In genomic region chr1:12245733-12246132, GRCh38 we compare ENCODE assay signal across 28 cellular contexts. TPM values are rescaled to one million over a fixed set of nuclear protein-coding genes. Genes with fewer than 3 reads are reported as not detected.
DNase-seq lines count a peak whose midpoint lies in the region; ATAC-seq, FAIRE-seq and TF ChIP-seq lines count a peak whose summit lies in the region.
"Had no signal": no experiment of that assay in that cellular context is flagged by ENCODE, and none has a peak within 500 bp of the region (broad histone marks: within the 10 kb centered on the region; RNA-seq: fewer than 3 reads in every experiment).

No MANE protein-coding gene starts in this region.

- H3K9me3 ChIP-seq in A549, result no peaks in the 10 kb centered on the region
- no peaks in the 10 kb centered on the region for H3K9me3 ChIP-seq in IMR-90 (ENCODE audit: control insufficient read depth, insufficient read depth, low read length)
- H3K9me3 ChIP-seq in esophagus squamous epithelium, result no peaks in the 10 kb centered on the region
- H3K9me3 ChIP-seq in thoracic aorta, result no peaks in the 10 kb centered on the region
- H3K9me3 ChIP-seq in hepatocyte (ENCODE audit: low read depth), result no peaks in the 10 kb centered on the region
- H3K9me3 ChIP-seq in neural progenitor cell (ENCODE audit: low read depth), result no peaks in the 10 kb centered on the region
- H3K9me3 ChIP-seq: Caco-2 had no signal

- CTCF ChIA-PET in A549 (lab: Yijun Ruan, JAX), result no interaction called here
- CTCF ChIA-PET in IMR-90 (lab: Yijun Ruan, JAX), result no interaction called here

- no peak overlapping the region for H3K4ac ChIP-seq in IMR-90 (ENCODE audit: low read depth, low read length)

- H4K91ac ChIP-seq in IMR-90 (ENCODE audit: insufficient read depth, low read depth, low read length), result no peak overlapping the region

- H3K9ac ChIP-seq in IMR-90 (ENCODE audit: low read depth, low read length) (no peak overlapping the region), neural progenitor cell (no peak overlapping the region)

- no peak overlapping the region for H3K14ac ChIP-seq in IMR-90 (replicated peaks; ENCODE audit: low read depth, low read length)

- TF ChIP-seq POLR2A in A549 (IDR thresholded peaks at IDR 0.05; ENCODE audit: low read length), result no peak
- no peak for TF ChIP-seq POLR2A in IMR-90 (IDR thresholded peaks at IDR 0.05; ENCODE audit: low read depth, low read length)
- no peak for TF ChIP-seq POLR2A in esophagus squamous epithelium (IDR thresholded peaks at IDR 0.05)

- H3K4me1 ChIP-seq in A549 (no peaks in the 10 kb centered on the region), IMR-90 (ENCODE audit: control insufficient read depth, insufficient read depth, low read length) (no peaks in the 10 kb centered on the region), esophagus squamous epithelium (peaks cover 0 to 34% (median 10%) of the 10 kb centered on the region in 3 donors), thoracic aorta (ENCODE audit: control insufficient read depth in 1 of 2, low read depth in 2 of 2) (peaks cover 4 to 19% of the 10 kb centered on the region in 2 donors), hepatocyte (ENCODE audit: insufficient read depth) (no peaks in the 10 kb centered on the region), neural progenitor cell (no peaks in the 10 kb centered on the region)
- H3K4me1 ChIP-seq: Caco-2 had no signal

- intact Hi-C loops in IMR-90 (cut with micrococcal nuclease), result no loop called here
- intact Hi-C loops in esophagus squamous epithelium (cut with DNase I), result no loop called here

- H3K27me3 Mint-ChIP-seq in neural progenitor cell (ENCODE audit: insufficient read depth, low read depth), result peaks cover 2% of the 10 kb centered on the region
- H3K27me3 Mint-ChIP-seq: B cell, IgD-negative memory B cell had no signal

- H2BK15ac ChIP-seq in IMR-90 (ENCODE audit: low read depth, low read length), result no peak overlapping the region

- H3K4me3 Mint-ChIP-seq in neural progenitor cell, result no peak overlapping the region
- H3K4me3 Mint-ChIP-seq: B cell; CD8-positive, alpha-beta T cell; IgD-negative memory B cell had no signal

- DNase-seq in A549 (ENCODE audit: low read depth in 1 of 2, low spot score in 1 of 2) (no peak), IMR-90 (no peak), esophagus squamous epithelium (lab: John Stamatoyannopoulos, UW) (no peak), thoracic aorta (ENCODE audit: low spot score) (no peak), superior temporal gyrus (ENCODE audit: extremely low spot score) (no peak), hepatocyte (ENCODE audit: low spot score) (no peak), neural progenitor cell (ENCODE audit: low spot score) (no peak)
- DNase-seq: Caco-2; CD8-positive, alpha-beta T cell; EL; GDM1; NCI-H1092 treated with DMSO at 0.1 percent for 48 hours; NCI-H1436; NCI-H187; NCI-H2081 treated with DMSO at 0.1 percent for 48 hours; NCI-H2171; NCI-H226; NCI-H510A; NCI-H69; SHP77 treated with DMSO at 0.1 percent for 48 hours had no signal

- no peak overlapping the region for H4K5ac ChIP-seq in IMR-90 (ENCODE audit: low read depth, low read length)

- no peak overlapping the region for H2AK5ac ChIP-seq in IMR-90 (ENCODE audit: low read depth, low read length)

- no peak for TF ChIP-seq EP300 in A549 (IDR thresholded peaks at IDR 0.05)

- H3K79me1 ChIP-seq in IMR-90 (ENCODE audit: low read depth in 1 of 2, low read length in 2 of 2), result peaks cover 11 to 12% of the 10 kb centered on the region in 2 experiments; a peak in 3 of 4 replicates

- H3K27ac ChIP-seq in A549, result no peak overlapping the region
- no peak overlapping the region for H3K27ac ChIP-seq in IMR-90 (ENCODE audit: insufficient read depth, low read length)
- peak overlapping the region; percentile 28 to 83 (median 72) for H3K27ac ChIP-seq in esophagus squamous epithelium
- H3K27ac ChIP-seq in thoracic aorta, result peak overlapping the region; percentile 2 to 4
- H3K27ac ChIP-seq in hepatocyte, result no peak overlapping the region
- H3K27ac ChIP-seq in neural progenitor cell, result no peak overlapping the region
- H3K27ac ChIP-seq: C4-2B had no signal

- no peak overlapping the region for H2BK5ac ChIP-seq in IMR-90 (ENCODE audit: low read depth, low read length, poor library complexity, severe bottlenecking)

- H3K79me2 ChIP-seq in hepatocyte (no peaks in the 10 kb centered on the region), neural progenitor cell (ENCODE audit: low read depth) (no peaks in the 10 kb centered on the region)

- TF ChIP-seq CTCF in A549 (IDR thresholded peaks at IDR 0.05), result no peak
- no peak for TF ChIP-seq CTCF in IMR-90 (conservative IDR thresholded peaks at IDR 0.05; ENCODE audit: low read depth, low read length)
- TF ChIP-seq CTCF in esophagus squamous epithelium (IDR thresholded peaks at IDR 0.05), result no peak
- no peak for TF ChIP-seq CTCF in thoracic aorta (IDR thresholded peaks at IDR 0.05)
- TF ChIP-seq CTCF in hepatocyte (IDR thresholded peaks at IDR 0.05; ENCODE audit: poor library complexity), result no peak
- no peak for TF ChIP-seq CTCF in neural progenitor cell (IDR thresholded peaks at IDR 0.05)

- H3K27me3 ChIP-seq in IMR-90 (ENCODE audit: control insufficient read depth, insufficient read depth, low read length), result no peaks in the 10 kb centered on the region
- H3K27me3 ChIP-seq in esophagus squamous epithelium, result no peaks in the 10 kb centered on the region
- H3K27me3 ChIP-seq in thoracic aorta (replicated peaks; ENCODE audit: insufficient read depth), result no peaks in the 10 kb centered on the region
- H3K27me3 ChIP-seq in hepatocyte, result no peaks in the 10 kb centered on the region
- no peaks in the 10 kb centered on the region for H3K27me3 ChIP-seq in neural progenitor cell

- dilution Hi-C loops in IMR-90 (cut with HindIII; ENCODE audit: low sequenced_read_pairs, unreplicated experiment), result no loop called here

- H3K9me3 Mint-ChIP-seq in neural progenitor cell, result no peaks in the 10 kb centered on the region
- H3K9me3 Mint-ChIP-seq: CD8-positive, alpha-beta T cell; IgD-negative memory B cell had no signal

- H2BK120ac ChIP-seq in IMR-90 (ENCODE audit: low read depth, low read length), result no peak overlapping the region

- FAIRE-seq in A549 (lab: Jason Lieb, UNC), result no peak
- FAIRE-seq: A204.1, GM12878, H1 had no signal

- no peak overlapping the region for H2AK9ac ChIP-seq in IMR-90 (replicated peaks; ENCODE audit: low read depth, low read length, poor library complexity)

- no peak overlapping the region for H3K23ac ChIP-seq in IMR-90 (ENCODE audit: low read depth, low read length)

- peaks cover 30% of the 10 kb centered on the region for H3K36me3 ChIP-seq in IMR-90 (ENCODE audit: control insufficient read depth, insufficient read depth, low read length)
- peaks cover 5 to 100% (median 19%) of the 10 kb centered on the region in 3 donors for H3K36me3 ChIP-seq in esophagus squamous epithelium
- H3K36me3 ChIP-seq in thoracic aorta, result peaks cover 37% of the 10 kb centered on the region
- H3K36me3 ChIP-seq in hepatocyte (replicated peaks; ENCODE audit: insufficient read depth, low read depth), result no peaks in the 10 kb centered on the region
- H3K36me3 ChIP-seq in neural progenitor cell, result peaks cover 9% of the 10 kb centered on the region

- no peak overlapping the region for H3K4me2 ChIP-seq in A549
- no peak overlapping the region for H3K4me2 ChIP-seq in IMR-90 (ENCODE audit: low read depth, low read length)
- H3K4me2 ChIP-seq in hepatocyte, result no peak overlapping the region
- H3K4me2 ChIP-seq in neural progenitor cell, result no peak overlapping the region

- no peak overlapping the region for H2BK20ac ChIP-seq in IMR-90 (ENCODE audit: low read depth, low read length)

- no peak overlapping the region for H3K27ac Mint-ChIP-seq in neural progenitor cell
- H3K27ac Mint-ChIP-seq: B cell; CD8-positive, alpha-beta T cell; IgD-negative memory B cell had no signal

- no TSS peak for BruUV-seq in IMR-90 (replicated peaks; lab: Mats Ljungman, UMichigan)

- H3K18ac ChIP-seq in IMR-90 (ENCODE audit: low read depth, low read length), result no peak overlapping the region

- peaks cover 3% of the 10 kb centered on the region for H3K4me1 Mint-ChIP-seq in neural progenitor cell
- H3K4me1 Mint-ChIP-seq: B cell, IgD-negative memory B cell had no signal

- H4K20me1 ChIP-seq in IMR-90 (ENCODE audit: insufficient read depth, low read length) (no peaks in the 10 kb centered on the region), hepatocyte (ENCODE audit: insufficient read depth, poor library complexity, severe bottlenecking) (no peaks in the 10 kb centered on the region), neural progenitor cell (ENCODE audit: low read depth) (no peaks in the 10 kb centered on the region)

- ATAC-seq in A549 (no peak), IMR-90 (ENCODE audit: low read depth) (no peak), thoracic aorta (ENCODE audit: insufficient number of reproducible peaks, low FRiP score, low read depth) (no peak)
- ATAC-seq: CD8-positive, alpha-beta T cell; GM12878; HCT116; Panc1 had no signal

- no peak overlapping the region for H3K56ac ChIP-seq in IMR-90 (ENCODE audit: extremely low read depth, insufficient read depth, low read length)

- TF ChIP-seq RAD21 in A549 (conservative IDR thresholded peaks at IDR 0.05 in 1 of 2, IDR thresholded peaks at IDR 0.05 in 1 of 2) (no peak), IMR-90 (IDR thresholded peaks at IDR 0.05; ENCODE audit: low read length) (no peak)

- POLR2A ChIA-PET in A549 (lab: Yijun Ruan, JAX) (no interaction called here), IMR-90 (lab: Charles Lee; ENCODE audit: unreplicated experiment) (no interaction called here)

- H3F3A ChIP-seq in neural progenitor cell (ENCODE audit: low read depth), result no peaks in the 10 kb centered on the region

- no peak overlapping the region for H4K8ac ChIP-seq in IMR-90 (ENCODE audit: low read depth in 2 of 2, low read length in 2 of 2)

- no peaks in the 10 kb centered on the region; the same call in 1 of the 2 replicates for H3K9me1 ChIP-seq in IMR-90 (ENCODE audit: insufficient read depth, low read length)

- in situ Hi-C loops in IMR-90 (cut with MboI; ENCODE audit: low sequenced_read_pairs), result no loop called here

- H3K4me3 ChIP-seq in A549 (no peak overlapping the region), IMR-90 (ENCODE audit: insufficient read depth, low read depth, low read length) (no peak overlapping the region), esophagus squamous epithelium (no peak overlapping the region), thoracic aorta (no peak overlapping the region), hepatocyte (no peak overlapping the region), neural progenitor cell (no peak overlapping the region)
- H3K4me3 ChIP-seq: GM12878 had no signal

- no peak overlapping the region for H2AFZ ChIP-seq in IMR-90 (replicated peaks; ENCODE audit: low read length, poor library complexity)
- no peak overlapping the region for H2AFZ ChIP-seq in hepatocyte
- H2AFZ ChIP-seq in neural progenitor cell (replicated peaks), result no peak overlapping the region

- peaks cover 13% of the 10 kb centered on the region for H3K36me3 Mint-ChIP-seq in neural progenitor cell

- no peaks in the 10 kb centered on the region for H3K9me2 ChIP-seq in hepatocyte (replicated peaks; ENCODE audit: insufficient read depth)

RNA-seq across cellular contexts. Expression of gene VPS13D, which starts 15.9 kb away (rescaled TPM):
- polyA plus RNA-seq in A549 (2011; rRNA removed), result 15.9 and 21.0 TPM in 2 replicates
- 5.9 and 7.2 TPM in 2 replicates for polyA plus RNA-seq in A549 (2012; cell fraction: cytosol; rRNA removed)
- polyA plus RNA-seq in A549 (2012; cell fraction: nucleus; rRNA removed), result 9.0 and 10.8 TPM in 2 replicates
- 5.4 to 6.7 TPM (median 6.1 TPM) in 3 replicates for polyA plus RNA-seq in A549 (2017; fragmentation: RNase III; extraction: RNeasy Plus Mini Kit Qiagen cat#74134 plus additional on column Dnase treatment)
- 39.5 and 47.8 TPM in 2 replicates for polyA minus RNA-seq in A549 (2011; rRNA and poly(A)+ RNA removed)
- total RNA-seq in IMR-90 (2012; rRNA removed), result 16.3 and 18.1 TPM in 2 replicates
- 8.1 and 9.0 TPM in 2 replicates for polyA plus RNA-seq in IMR-90 (2012; rRNA removed)
- 5.3 and 6.3 TPM in 2 replicates for polyA plus RNA-seq in IMR-90 (2012; cell fraction: cytosol; rRNA removed)
- 8.3 and 19.1 TPM in 2 replicates for polyA plus RNA-seq in IMR-90 (2012; cell fraction: nucleus; rRNA removed; ENCODE audit: low replicate concordance)
- total RNA-seq in esophagus squamous epithelium, result 100 to 1,000 TPM in 1 of 4 donors, 10 to 100 TPM in 3; 42.5 to 103 (median 59.8) TPM
- 100 to 1,000 TPM in 1 of 2 donors, 10 to 100 TPM in 1; 70.1 to 129 TPM for total RNA-seq in thoracic aorta
- total RNA-seq in hepatocyte, result 32.2 and 32.8 TPM in 2 replicates
- 7.3 and 10.7 TPM in 2 replicates for polyA plus RNA-seq in hepatocyte
- total RNA-seq in neural progenitor cell (ENCODE audit: low replicate concordance), result 15.1 and 16.4 TPM in 2 replicates

Comparison
In these comparisons a context has a peak if more than half of its experiments do, and no peak if none do; other contexts are left out.
1. H3K27ac ChIP-seq: peak in esophagus squamous epithelium (4 of 4) and thoracic aorta (2 of 2); none in A549 (0 of 2), IMR-90 (single experiment), hepatocyte (single experiment) and neural progenitor cell (single experiment).